In the genomic region with DNA sequence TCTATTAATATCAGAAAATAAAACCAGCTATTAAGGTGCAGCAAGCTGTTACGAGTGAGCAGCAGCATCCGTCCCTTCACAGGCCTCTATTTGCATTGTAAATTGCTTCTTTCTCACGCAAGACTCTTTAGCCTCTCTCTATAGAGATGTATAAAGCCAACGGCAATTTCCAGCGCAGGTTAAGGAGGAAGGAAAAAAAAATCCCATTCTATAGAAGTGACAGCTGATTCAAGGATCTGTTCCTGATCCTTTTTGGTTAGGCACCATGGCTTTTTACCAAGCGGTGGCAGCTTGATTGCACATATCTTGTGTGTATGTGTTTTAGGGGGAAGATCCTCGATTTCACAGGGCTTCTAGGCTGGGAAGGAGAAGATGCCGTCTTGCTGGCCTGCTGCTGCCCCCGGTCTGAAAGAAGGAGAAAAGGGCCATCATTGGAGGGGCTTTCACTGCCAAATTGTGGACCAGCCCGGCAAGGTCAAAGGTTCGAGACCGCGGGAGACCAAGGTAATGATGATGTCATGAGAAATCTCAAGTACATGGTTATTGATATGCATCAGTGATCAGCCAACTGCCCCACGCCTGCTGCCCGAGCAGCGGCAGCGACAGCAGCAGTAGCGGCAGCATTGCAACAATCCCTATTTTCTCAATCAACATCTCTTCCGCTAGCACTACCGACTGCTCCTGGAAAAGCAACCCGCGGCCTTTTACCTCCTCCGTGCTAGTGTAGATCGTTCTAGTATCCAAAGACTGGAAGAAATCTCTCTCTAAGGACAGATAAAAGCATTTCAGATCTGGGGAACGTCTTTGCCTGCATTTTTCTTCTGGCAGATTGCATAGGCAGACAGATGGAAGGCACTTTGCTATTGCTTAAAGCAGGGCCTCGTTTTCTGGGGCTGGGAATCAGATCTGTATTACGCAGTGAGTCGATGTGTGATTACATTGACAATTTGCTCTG, we compare ENCODE assay signal across 8 cellular contexts.
DNase-seq lines count a peak whose midpoint lies in the region; ATAC-seq, FAIRE-seq and TF ChIP-seq lines count a peak whose summit lies in the region.

No MANE protein-coding gene starts in this region.

- H3K9me3 ChIP-seq in HUES6 (ENCODE audit: control insufficient read depth, insufficient read depth, low read depth, low read length) = no peaks in the 10 kb centered on the region
- H3K9me3 ChIP-seq in ascending aorta = no peaks in the 10 kb centered on the region

- peaks cover 13 to 32% (median 18%) of the 10 kb centered on the region in 3 donors for H3K4me1 Mint-ChIP-seq in naive B cell

- peaks cover 84 to 86% (median 85%) of the 10 kb centered on the region in 3 donors for H3K27me3 Mint-ChIP-seq in naive B cell

- peaks cover 8 to 17% of the 10 kb centered on the region in 2 donors for H3K36me3 Mint-ChIP-seq in naive B cell

- H3K36me3 ChIP-seq in HUES6 (ENCODE audit: control insufficient read depth, insufficient read depth, low read length) (no peaks in the 10 kb centered on the region), ascending aorta (no peaks in the 10 kb centered on the region)

- DNase-seq in GM12865 (ENCODE audit: low read depth) (peak; percentile 59), ascending aorta (ENCODE audit: low spot score in 2 of 2) (no peak), naive B cell (no peak), GM20000 (ENCODE audit: low spot score) (no peak), HTR-8/SVneo (ENCODE audit: insufficient read length, low spot score) (no peak), NCI-H1694 (lab: John Stamatoyannopoulos, UW) (no peak)

- peaks cover 77% of the 10 kb centered on the region for H3K4me1 ChIP-seq in HUES6 (ENCODE audit: control insufficient read depth, insufficient read depth, low read length)
- no peaks in the 10 kb centered on the region for H3K4me1 ChIP-seq in ascending aorta

- intact Hi-C loops in ascending aorta (cut with DNase I) = no loop called here

- ATAC-seq in GM21447 (IDR thresholded peaks at IDR 0.05; ENCODE audit: unreplicated experiment) (peak; percentile 72), naive B cell (ENCODE audit: low read depth in 2 of 2) (peak; percentile 51 to 55)

- peaks cover 0 to 66% (median 29%) of the 10 kb centered on the region in 7 donors for H3K9me3 Mint-ChIP-seq in naive B cell

- TF ChIP-seq CTCF in GM12865 (IDR thresholded peaks at IDR 0.05; ENCODE audit: insufficient read depth, low read depth, low read length, missing control alignments) (no peak), ascending aorta (IDR thresholded peaks at IDR 0.05) (no peak), GM20000 (IDR thresholded peaks at IDR 0.05; ENCODE audit: extremely low read depth, missing control alignments) (no peak)

- H3K27ac Mint-ChIP-seq in naive B cell = peak overlapping the region in 4 of 6 donors; percentile 4 to 83 (median 16)

- H3K4me3 ChIP-seq in GM12865 (ENCODE audit: low read depth, low read length) (peak overlapping the region; percentile 69), HUES6 (ENCODE audit: low read depth, low read length) (peak overlapping the region; percentile 42), ascending aorta (peak overlapping the region; percentile 4 to 32)

- peak overlapping the region; percentile 84 to 93 (median 84) for H3K4me3 Mint-ChIP-seq in naive B cell

- FAIRE-seq in HTR-8/SVneo (lab: Jason Lieb, UNC) = no peak

- H3K9ac ChIP-seq in HUES6 (ENCODE audit: low read length) = peak overlapping the region; percentile 25

- H3K27ac ChIP-seq in HUES6 (ENCODE audit: low read depth, low read length) = no peak overlapping the region
- H3K27ac ChIP-seq in ascending aorta = no peak overlapping the region

- H3K27me3 ChIP-seq in HUES6 (ENCODE audit: control insufficient read depth, insufficient read depth, low read length) = peaks cover 100% of the 10 kb centered on the region
- peaks cover 36% of the 10 kb centered on the region for H3K27me3 ChIP-seq in ascending aorta

Comparison
In these comparisons a context has a peak if more than half of its experiments do, and no peak if none do; other contexts are left out.
1. H3K4me3 ChIP-seq: peak in every context shown above with its lines; median percentile 69 in GM12865; 42 in HUES6; 18 in ascending aorta.